In the genomic region with DNA sequence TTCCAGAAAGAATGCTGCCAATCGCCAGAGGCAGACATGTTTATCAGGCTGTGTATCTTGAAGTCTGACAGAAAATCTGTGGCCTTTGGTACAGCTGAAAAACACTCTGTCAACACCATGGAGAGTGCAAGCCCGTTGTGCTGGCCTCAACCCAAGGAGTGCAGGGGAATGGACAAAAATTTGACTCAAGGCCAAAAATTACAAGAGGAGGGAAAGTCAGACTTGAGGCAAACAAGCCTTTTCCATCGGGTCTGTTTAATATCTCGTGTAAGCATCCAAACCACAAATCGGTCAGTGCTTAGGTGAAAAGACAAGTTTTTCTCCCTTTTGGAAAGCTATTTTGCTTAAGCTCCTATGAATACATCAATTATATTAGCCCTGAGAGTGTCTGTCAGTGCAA, we compare ENCODE assay signal across 12 cellular contexts.
DNase-seq lines count a peak whose midpoint lies in the region; ATAC-seq and TF ChIP-seq lines count a peak whose summit lies in the region.
"Had no signal": no experiment of that assay in that cellular context is flagged by ENCODE, and none has a peak within 500 bp of the region (broad histone marks: within the 10 kb centered on the region; RNA-seq: fewer than 3 reads in every experiment).

No MANE protein-coding gene starts in this region.

- CTCF ChIA-PET in Calu3 (lab: Charles Lee): interaction anchor here (1.0 kb wide), 1 partner anchor 587 kb away, joined by 4 read pairs; no protein-coding TSS in a partner anchor

- TF ChIP-seq CTCF in Calu3 (IDR thresholded peaks at IDR 0.05; ENCODE audit: unreplicated experiment) (no peak), fibroblast of villous mesenchyme (IDR thresholded peaks at IDR 0.05; ENCODE audit: insufficient read depth, low read depth, low read length) (no peak), psoas muscle (IDR thresholded peaks at IDR 0.05) (no peak)

- peaks cover 88% of the 10 kb centered on the region for H3K4me1 ChIP-seq in psoas muscle

- H3K27me3 ChIP-seq in psoas muscle (ENCODE audit: insufficient read depth in 3 of 3, low read length in 2 of 3): no peaks in the 10 kb centered on the region

- H3K4me3 Mint-ChIP-seq in Calu3 (ENCODE audit: low read depth, unreplicated experiment): no peak overlapping the region
- H3K4me3 Mint-ChIP-seq in stimulated activated naive B cell treated with anti-CD40 and anti-IgM and Interleukin-4, amounts not matched to agents 10 μg/mL and 1 μg/mL and 100 μg/mL, for 72 hours: no peak overlapping the region

- ATAC-seq in psoas muscle: peak in 3 of 4 donors; percentile 29 to 38 (median 37)
- ATAC-seq in stimulated activated naive B cell treated with anti-CD40 and anti-IgM and Interleukin-4, amounts not matched to agents 10 μg/mL and 1 μg/mL and 100 μg/mL, for 72 hours (replicated peaks): no peak

- no TSS peak for BruUV-seq in Calu3 (replicated peaks; lab: Mats Ljungman, UMichigan)

- H3K9me3 Mint-ChIP-seq in Calu3 (ENCODE audit: low read depth, unreplicated experiment): no peaks in the 10 kb centered on the region
- no peaks in the 10 kb centered on the region for H3K9me3 Mint-ChIP-seq in stimulated activated naive B cell treated with anti-CD40 and anti-IgM and Interleukin-4, amounts not matched to agents 10 μg/mL and 1 μg/mL and 100 μg/mL, for 72 hours

- H3K4me1 Mint-ChIP-seq in Calu3 (ENCODE audit: low read depth, unreplicated experiment): peaks cover 60% of the 10 kb centered on the region
- H3K4me1 Mint-ChIP-seq in stimulated activated naive B cell treated with anti-CD40 and anti-IgM and Interleukin-4, amounts not matched to agents 10 μg/mL and 1 μg/mL and 100 μg/mL, for 72 hours: peaks cover 3 to 5% of the 10 kb centered on the region in 2 donors

- H3K27ac Mint-ChIP-seq in Calu3 (ENCODE audit: unreplicated experiment): no peak overlapping the region
- no peak overlapping the region for H3K27ac Mint-ChIP-seq in stimulated activated naive B cell treated with anti-CD40 and anti-IgM and Interleukin-4, amounts not matched to agents 10 μg/mL and 1 μg/mL and 100 μg/mL, for 72 hours

- no peaks in the 10 kb centered on the region for H3K36me3 ChIP-seq in psoas muscle (ENCODE audit: insufficient read depth in 1 of 2, low read depth in 1 of 2)

- H3K27ac ChIP-seq in psoas muscle: peak overlapping the region; percentile 85

- DNase-seq in Calu3 (peak; percentile 49), SK-MEL-5 (ENCODE audit: low read depth, low spot score) (peak; percentile 55), fibroblast of villous mesenchyme (ENCODE audit: low read depth) (peak; percentile 91), psoas muscle (peak; percentile 76 to 88), UCSD-AML1 (lab: John Stamatoyannopoulos, UW; ENCODE audit: unreplicated experiment) (no peak), ecto neural progenitor cell (ENCODE audit: low spot score) (no peak), SKM-1 treated with dmso at 0.1 percent for 144 hours (lab: John Stamatoyannopoulos, UW; ENCODE audit: unreplicated experiment) (no peak)
- DNase-seq in stimulated activated naive B cell treated with anti-CD40 and anti-IgM and Interleukin-4, amounts not matched to agents 10 μg/mL and 1 μg/mL and 100 μg/mL, for 72 hours: no peak
- DNase-seq: DMS53; GOT3; NCI-H1436; stimulated activated CD4-positive, alpha-beta T cell treated with anti-CD3 and anti-CD28 coated beads, Interleukin-15, amount 100 ng/mL, for 24 hours had no signal

- intact Hi-C loops in Calu3 (cut with micrococcal nuclease; ENCODE audit: unreplicated experiment): loop anchor here (1.0 kb wide), 1 partner anchor 584 kb away; no protein-coding TSS in a partner anchor
- intact Hi-C loops in psoas muscle (cut with DNase I): loop anchor here (5.0 kb wide), 3 partner anchors 59 to 184 kb away; no protein-coding TSS in a partner anchor

- H3K27me3 Mint-ChIP-seq in Calu3 (ENCODE audit: unreplicated experiment): peaks cover 7% of the 10 kb centered on the region
- peaks cover 44 to 64% of the 10 kb centered on the region in 2 donors for H3K27me3 Mint-ChIP-seq in stimulated activated naive B cell treated with anti-CD40 and anti-IgM and Interleukin-4, amounts not matched to agents 10 μg/mL and 1 μg/mL and 100 μg/mL, for 72 hours

- no peaks in the 10 kb centered on the region for H3K9me3 ChIP-seq in psoas muscle

- 9 to 26% (median 14%) methylated on average over 5 of the region's 5 CpGs for WGBS in psoas muscle, 3 donors

- in situ Hi-C loops in SK-MEL-5 (cut with HindIII; ENCODE audit: low pct_unique_long_range_greater_than_20kb, low sequenced_read_pairs): no loop called here

- H3K4me3 ChIP-seq in fibroblast of villous mesenchyme (ENCODE audit: low read depth, low read length) (no peak overlapping the region), psoas muscle (no peak overlapping the region)

- H3K36me3 Mint-ChIP-seq in Calu3 (ENCODE audit: insufficient read depth, unreplicated experiment): peaks cover 3% of the 10 kb centered on the region
- peaks cover 1 to 4% of the 10 kb centered on the region in 2 donors for H3K36me3 Mint-ChIP-seq in stimulated activated naive B cell treated with anti-CD40 and anti-IgM and Interleukin-4, amounts not matched to agents 10 μg/mL and 1 μg/mL and 100 μg/mL, for 72 hours

Comparison
In these comparisons a context has a peak if more than half of its experiments do, and no peak if none do; other contexts are left out.
1. DNase-seq: peak in Calu3 (single experiment), SK-MEL-5 (single experiment), fibroblast of villous mesenchyme (single experiment) and psoas muscle (2 of 2); none in UCSD-AML1 (single experiment), ecto neural progenitor cell (single experiment), SKM-1 treated with dmso at 0.1 percent for 144 hours (single experiment) and stimulated activated naive B cell treated with anti-CD40 and anti-IgM and Interleukin-4, amounts not matched to agents 10 μg/mL and 1 μg/mL and 100 μg/mL, for 72 hours (single experiment).
2. ATAC-seq: peak in psoas muscle (3 of 4); none in stimulated activated naive B cell treated with anti-CD40 and anti-IgM and Interleukin-4, amounts not matched to agents 10 μg/mL and 1 μg/mL and 100 μg/mL, for 72 hours (0 of 2).